ENCODE assay signal across 1 cellular context in genomic region chr20:14783766-14784165, GRCh38.
TF ChIP-seq lines count a peak whose summit lies in the region.

No MANE protein-coding gene starts in this region.

TF ChIP-seq in H1, 55 proteins besides CTCF, POLR2A, EP300 and RAD21 (continued from another document):
- TF ChIP-seq USF2 (IDR thresholded peaks at IDR 0.05; ENCODE audit: low read length): no peak
